Comparison of ENCODE assay signal across 1 cellular context in genomic region chr11:75214411-75214821, GRCh38.
TF ChIP-seq lines count a peak whose summit lies in the region.

No MANE protein-coding gene starts in this region.

TF ChIP-seq in GM12878, 131 proteins besides CTCF, POLR2A, EP300 and RAD21 (continued from another document):
- TF ChIP-seq BCLAF1 (IDR thresholded peaks at IDR 0.05) = no peak
